ENCODE assay signal across 1 cellular context in the genomic region with DNA sequence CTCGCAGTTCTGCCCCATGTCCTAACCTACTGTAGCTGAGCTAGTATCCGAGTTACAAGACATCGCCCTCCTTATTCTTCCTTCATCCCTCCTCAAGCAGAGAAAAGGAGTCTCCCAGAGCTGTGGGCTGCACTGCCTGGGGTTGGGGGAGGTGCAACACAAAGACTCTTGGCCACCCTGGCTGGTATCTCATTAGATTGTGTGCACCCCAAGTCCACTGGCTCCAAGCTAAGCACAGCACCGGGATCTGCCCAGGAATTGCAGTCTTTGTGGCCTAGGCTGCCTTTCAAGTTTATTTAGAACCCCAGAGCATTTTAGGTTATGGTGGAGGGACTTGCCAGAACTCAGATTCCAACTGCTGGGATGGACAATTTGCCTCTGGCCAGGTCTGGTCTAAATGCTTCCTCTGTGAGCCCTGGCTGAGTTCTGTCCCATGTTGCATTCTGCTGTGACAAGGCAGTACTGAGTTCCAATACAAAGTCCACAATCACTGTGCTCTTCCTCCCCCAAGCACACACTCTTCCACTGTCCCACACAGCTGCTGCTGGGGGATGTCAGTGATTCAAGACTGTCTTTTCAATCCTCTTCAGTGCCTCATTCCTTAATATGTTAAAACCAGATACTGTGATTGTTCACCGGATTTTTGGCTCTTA.
TF ChIP-seq lines count a peak whose summit lies in the region.

No MANE protein-coding gene starts in this region.

TF ChIP-seq in GM23338, 12 proteins besides CTCF, POLR2A, EP300 and RAD21 (continued from another document):
- TF ChIP-seq ZNF462 (CRISPR knock-in tag; IDR thresholded peaks at IDR 0.05) (no peak), CREB1 (CRISPR knock-in tag; IDR thresholded peaks at IDR 0.05; ENCODE audit: low read depth) (no peak), ZNF114 (CRISPR knock-in tag; IDR thresholded peaks at IDR 0.05) (no peak), JUNB (IDR thresholded peaks at IDR 0.05; ENCODE audit: unreplicated experiment) (no peak), EZH2phosphoT487 (IDR thresholded peaks at IDR 0.05; ENCODE audit: unreplicated experiment) (no peak), NANOG (IDR thresholded peaks at IDR 0.05; ENCODE audit: borderline replicate concordance) (no peak), STAT1 (IDR thresholded peaks at IDR 0.05; ENCODE audit: unreplicated experiment) (no peak), POLR2AphosphoS5 (IDR thresholded peaks at IDR 0.05; ENCODE audit: low read depth) (no peak)
- TF ChIP-seq, protein P1, sequence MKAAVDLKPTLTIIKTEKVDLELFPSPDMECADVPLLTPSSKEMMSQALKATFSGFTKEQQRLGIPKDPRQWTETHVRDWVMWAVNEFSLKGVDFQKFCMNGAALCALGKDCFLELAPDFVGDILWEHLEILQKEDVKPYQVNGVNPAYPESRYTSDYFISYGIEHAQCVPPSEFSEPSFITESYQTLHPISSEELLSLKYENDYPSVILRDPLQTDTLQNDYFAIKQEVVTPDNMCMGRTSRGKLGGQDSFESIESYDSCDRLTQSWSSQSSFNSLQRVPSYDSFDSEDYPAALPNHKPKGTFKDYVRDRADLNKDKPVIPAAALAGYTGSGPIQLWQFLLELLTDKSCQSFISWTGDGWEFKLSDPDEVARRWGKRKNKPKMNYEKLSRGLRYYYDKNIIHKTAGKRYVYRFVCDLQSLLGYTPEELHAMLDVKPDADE (IDR thresholded peaks at IDR 0.05), result no peak
